In genomic region chr1:204528241-204528640, GRCh38 we compare ENCODE assay signal across 14 cellular contexts. TPM values are rescaled to one million over a fixed set of nuclear protein-coding genes. Genes with fewer than 3 reads are reported as not detected.
DNase-seq lines count a peak whose midpoint lies in the region; ATAC-seq, FAIRE-seq and TF ChIP-seq lines count a peak whose summit lies in the region.
"Had no signal": no experiment of that assay in that cellular context is flagged by ENCODE, and none has a peak within 500 bp of the region (broad histone marks: within the 10 kb centered on the region; RNA-seq: fewer than 3 reads in every experiment).

No MANE protein-coding gene starts in this region.

- FAIRE-seq in HepG2 (lab: Jason Lieb, UNC), result no peak
- FAIRE-seq in GM12878 (lab: Jason Lieb, UNC), result no peak

- H3K9me3 ChIP-seq in HepG2 (ENCODE audit: low read length) (no peaks in the 10 kb centered on the region), right lobe of liver (no peaks in the 10 kb centered on the region), GM12878 (replicated peaks; ENCODE audit: control insufficient read depth, insufficient read depth, low read length) (peaks cover 7% of the 10 kb centered on the region), neutrophil (no peaks in the 10 kb centered on the region)

- TF ChIP-seq RAD21 in HepG2 (CRISPR knock-in tag; IDR thresholded peaks at IDR 0.05) (no peak), GM12878 (IDR thresholded peaks at IDR 0.05; ENCODE audit: insufficient read depth, low read depth, low read length) (no peak)

- H3K4me3 ChIP-seq in HepG2 (replicated peaks in 1 of 3; ENCODE audit: insufficient read depth in 1 of 3, low read depth in 2 of 3, low read length in 3 of 3), result no peak overlapping the region
- no peak overlapping the region for H3K4me3 ChIP-seq in right lobe of liver
- no peak overlapping the region for H3K4me3 ChIP-seq in GM12878
- no peak overlapping the region for H3K4me3 ChIP-seq in neutrophil (ENCODE audit: low read depth in 1 of 2, low read length in 1 of 2)

- H3K79me2 ChIP-seq in HepG2 (ENCODE audit: insufficient read depth, low read length) (peaks cover 16% of the 10 kb centered on the region), GM12878 (ENCODE audit: control insufficient read depth, insufficient read depth, low read length) (peaks cover 17% of the 10 kb centered on the region)

- ATAC-seq in HepG2 (no peak; the same call in 2 of the 3 replicates), right lobe of liver (no peak), GM12878 (no peak), HG03342 (IDR thresholded peaks at IDR 0.05; ENCODE audit: unreplicated experiment) (no peak)

- no peak for TF ChIP-seq CTCF in HepG2 (CRISPR knock-in tag; IDR thresholded peaks at IDR 0.05)
- TF ChIP-seq CTCF in right lobe of liver (IDR thresholded peaks at IDR 0.05), result no peak
- no peak for TF ChIP-seq CTCF in GM12878 (IDR thresholded peaks at IDR 0.05 in 2 of 3, conservative IDR thresholded peaks at IDR 0.05 in 1 of 3; ENCODE audit: control insufficient read depth in 2 of 3, extremely low read depth in 1 of 3, insufficient read depth in 1 of 3, low read depth in 3 of 3, low read length in 3 of 3)
- TF ChIP-seq CTCF in neutrophil (IDR thresholded peaks at IDR 0.05), result no peak

- H3K4me1 ChIP-seq in HepG2 (ENCODE audit: insufficient read depth, low read length), result peaks cover 18% of the 10 kb centered on the region
- H3K4me1 ChIP-seq in right lobe of liver, result no peaks in the 10 kb centered on the region
- peaks cover 37% of the 10 kb centered on the region for H3K4me1 ChIP-seq in GM12878 (ENCODE audit: control insufficient read depth, insufficient read depth, low read length)
- H3K4me1 ChIP-seq in neutrophil (ENCODE audit: control insufficient read depth in 1 of 2, insufficient read depth in 1 of 2, low read depth in 1 of 2, low read length in 1 of 2), result peaks cover 10 to 14% of the 10 kb centered on the region in 2 experiments

- H3K36me3 ChIP-seq in HepG2 (replicated peaks in 1 of 2; ENCODE audit: control insufficient read depth in 1 of 2, insufficient read depth in 2 of 2, low read length in 2 of 2), result peaks cover 22 to 77% of the 10 kb centered on the region in 2 experiments
- H3K36me3 ChIP-seq in right lobe of liver, result peaks cover 0 to 79% (median 27%) of the 10 kb centered on the region in 4 donors
- peaks cover 19 to 30% of the 10 kb centered on the region in 2 experiments for H3K36me3 ChIP-seq in GM12878 (ENCODE audit: control insufficient read depth in 2 of 2, insufficient read depth in 2 of 2, low read length in 1 of 2)
- H3K36me3 ChIP-seq in neutrophil, result peaks cover 76% of the 10 kb centered on the region

- H3K27ac ChIP-seq in HepG2 (ENCODE audit: extremely low read length, insufficient read depth, low read length), result no peak overlapping the region
- H3K27ac ChIP-seq in right lobe of liver, result no peak overlapping the region
- no peak overlapping the region for H3K27ac ChIP-seq in GM12878 (ENCODE audit: control insufficient read depth, insufficient read depth)
- peak overlapping the region; percentile 8 for H3K27ac ChIP-seq in neutrophil

- H3K4me2 ChIP-seq in HepG2 (ENCODE audit: low read depth, low read length), result no peak overlapping the region
- no peak overlapping the region for H3K4me2 ChIP-seq in GM12878 (ENCODE audit: control insufficient read depth, insufficient read depth)

- RAD21 ChIA-PET in GM12878 (lab: Charles Lee; ENCODE audit: unreplicated experiment), result interaction anchor here (0.6 to 1.8 kb wide), 3 partner anchors 12 to 13 kb away, joined by 3 to 5 read pairs (median 5); partner anchors contain the start of gene MDM4

- no peak overlapping the region for H3K9ac ChIP-seq in HepG2 (ENCODE audit: insufficient read depth, low read depth, low read length)
- no peak overlapping the region for H3K9ac ChIP-seq in GM12878 (ENCODE audit: control insufficient read depth, insufficient read depth, low read length)

- WGBS in HepG2 (ENCODE audit: low lambda C conversion rate), result 100% methylated on average over 1 of the region's 5 CpGs
- WGBS in right lobe of liver (ENCODE audit: insufficient coverage, low coverage, low lambda C conversion rate, missing lambda C conversion rate), result 100% methylated on average over 1 of the region's 5 CpGs
- WGBS in GM12878 (ENCODE audit: insufficient coverage, insufficient replicate concordance, low lambda C conversion rate, missing lambda C conversion rate), result 90% methylated on average over 5 of the region's 5 CpGs

- intact Hi-C loops in HepG2 (cut with micrococcal nuclease; ENCODE audit: unreplicated experiment) (no loop called here), right lobe of liver (cut with DNase I) (no loop called here), GM12878 (cut with micrococcal nuclease; ENCODE audit: unreplicated experiment) (no loop called here)

- H2AFZ ChIP-seq in HepG2 (ENCODE audit: low read length), result no peak overlapping the region
- H2AFZ ChIP-seq in GM12878 (ENCODE audit: control insufficient read depth, low read depth, low read length), result no peak overlapping the region

- H3K27me3 ChIP-seq in HepG2 (ENCODE audit: control insufficient read depth in 1 of 2, insufficient read depth in 2 of 2, low read length in 2 of 2) (no peaks in the 10 kb centered on the region), right lobe of liver (no peaks in the 10 kb centered on the region), GM12878 (replicated peaks in 1 of 2; ENCODE audit: control insufficient read depth in 2 of 2, insufficient read depth in 2 of 2, low read length in 1 of 2) (no peaks in the 10 kb centered on the region), neutrophil (no peaks in the 10 kb centered on the region)

- BruUV-seq in HepG2 (replicated peaks; lab: Mats Ljungman, UMichigan) (TSS peak; percentile 14), GM12878 (replicated peaks; lab: Mats Ljungman, UMichigan) (no TSS peak)

- POLR2A ChIA-PET in HepG2 (lab: Yijun Ruan, JAX) (interaction anchor here (1.1 to 1.8 kb wide), 2 partner anchors 10 to 12 kb away, joined by 3 to 7 read pairs; partner anchors contain the start of gene MDM4), GM12878 (lab: Charles Lee) (interaction anchor here (0.6 to 0.8 kb wide), 4 partner anchors 23 to 674 kb away, joined by 3 to 4 read pairs (median 4); no protein-coding TSS in a partner anchor)

- SMC1A ChIA-PET in GM12878 (lab: Charles Lee; ENCODE audit: uncharacterized antibody, unreplicated experiment), result interaction anchor here (1.2 to 5.5 kb wide), 5 partner anchors 12 to 37 kb away, joined by 3 to 42 read pairs (median 5); partner anchors contain the start of gene MDM4

- in situ Hi-C loops in HepG2 (cut with HindIII; ENCODE audit: extremely low pct_ligation_motif_present, low pct_unique_long_range_greater_than_20kb), result no loop called here
- in situ Hi-C loops in GM12878 (cut with MboI), result no loop called here

- H4K20me1 ChIP-seq in HepG2 (ENCODE audit: insufficient read depth, low read length) (peaks cover 10% of the 10 kb centered on the region), GM12878 (ENCODE audit: control insufficient read depth, insufficient read depth) (no peaks in the 10 kb centered on the region)

- TF ChIP-seq POLR2A in HepG2 (IDR thresholded peaks at IDR 0.05; ENCODE audit: insufficient read depth in 1 of 2, low read depth in 2 of 2, low read length in 2 of 2) (no peak), right lobe of liver (IDR thresholded peaks at IDR 0.05) (no peak), GM12878 (IDR thresholded peaks at IDR 0.05; ENCODE audit: low read depth, low read length) (peak; percentile 13; the same call in 1 of the 2 replicates)

- TF ChIP-seq EP300 in HepG2 (IDR thresholded peaks at IDR 0.05; ENCODE audit: low read depth in 2 of 2, low read length in 2 of 2) (no peak), HepG2 (CRISPR knock-in tag; IDR thresholded peaks at IDR 0.05; ENCODE audit: borderline replicate concordance) (no peak), GM12878 (IDR thresholded peaks at IDR 0.05; ENCODE audit: borderline replicate concordance in 1 of 2, control insufficient read depth in 1 of 2, low read depth in 2 of 2, low read length in 2 of 2) (no peak)

- CTCF ChIA-PET in HepG2 (lab: Yijun Ruan, JAX; ENCODE audit: low intra/inter-chr PET ratio, low total read pairs) (no interaction called here), GM12878 (lab: Yijun Ruan, JAX) (interaction anchor here (1.4 to 2.9 kb wide), 4 partner anchors 11 to 279 kb away, joined by 3 to 12 read pairs (median 6); no protein-coding TSS in a partner anchor)

- DNase-seq in HepG2 (ENCODE audit: low spot score) (no peak), right lobe of liver (no peak), GM12878 (ENCODE audit: low read depth, low spot score) (no peak), cortex of kidney (lab: John Stamatoyannopoulos, UW) (no peak), NCI-H146 (lab: John Stamatoyannopoulos, UW) (no peak)
- DNase-seq: H7, Karpas-422, MM.1S, NCI-H1092 treated with DMSO at 0.1 percent for 48 hours, NCI-H1694, NCI-H2227 treated with DMSO at 0.1 percent for 48 hours, NCI-H524 treated with DMSO at 0.1 percent for 48 hours had no signal

RNA-seq across cellular contexts. Expression of gene MDM4, which starts 12.0 kb away (rescaled TPM):
- total RNA-seq in HepG2 (2016; rRNA removed; fragmentation: Illumina TruSeq; extraction: Trizol) (13.8 and 19.0 TPM in 2 replicates), right lobe of liver (10 to 100 TPM; 21.0 to 37.6 (median 25.3) TPM), GM12878 (2014; rRNA removed) (36.8 and 43.9 TPM in 2 replicates), GM12878 (2014; rRNA removed; fragmentation: Illumina TruSeq; extraction: Trizol) (36.1 and 37.8 TPM in 2 replicates), GM12878 (2021) (54.5 and 64.5 TPM in 2 replicates)
- total RNA-seq in HepG2 (2016; cell fraction: cytosol; rRNA removed; fragmentation: Illumina TruSeq; extraction: Trizol; ENCODE audit: low read depth), result 5.8 and 7.8 TPM in 2 replicates
- total RNA-seq in HepG2 (2016; cell fraction: insoluble cytoplasmic fraction; rRNA removed; fragmentation: Illumina TruSeq; extraction: Trizol), result 14.6 and 17.8 TPM in 2 replicates
- total RNA-seq in HepG2 (2016; cell fraction: membrane; rRNA removed; fragmentation: Illumina TruSeq; extraction: Trizol), result 7.2 and 11.4 TPM in 2 replicates
- 54.0 and 56.5 TPM in 2 replicates for total RNA-seq in HepG2 (2016; cell fraction: nucleus; rRNA removed; fragmentation: Illumina TruSeq; extraction: Trizol)
- polyA plus RNA-seq in HepG2 (2011; rRNA removed) (14.9 TPM in 2 replicates), GM12878 (2011; rRNA removed) (74.4 and 108 TPM in 2 replicates), GM12878 (2014; fragmentation: Illumina TruSeq; extraction: Trizol) (12.4 and 13.7 TPM in 2 replicates), GM12878 (2014; fragmentation: Nextera tagmentation; extraction: Ambion mirVana) (10 to 100 TPM in 1 of 2 experiments, 1 to 10 TPM in 1; 2.5 to 11.5 TPM), GM12878 (2014; rRNA removed) (20.5 and 20.6 TPM in 2 replicates), GM12878 (2016; fragmentation: Nextera tagmentation; extraction: Ambion mirVana) (10 to 100 TPM; 22.3 to 23.2 TPM)
- polyA plus RNA-seq in HepG2 (2011; cell fraction: cytosol; rRNA removed), result 2.4 and 3.7 TPM in 2 replicates
- polyA plus RNA-seq in HepG2 (2011; cell fraction: nucleus; rRNA removed), result 26.3 and 36.2 TPM in 2 replicates
- 5.9 and 7.4 TPM in 2 replicates for polyA plus RNA-seq in HepG2 (2012)
- polyA plus RNA-seq in HepG2 (2016; cell fraction: cytosol; fragmentation: Illumina TruSeq; extraction: Trizol; ENCODE audit: low read depth), result 0.97 and 1.5 TPM in 2 replicates
- polyA plus RNA-seq in HepG2 (2016; cell fraction: insoluble cytoplasmic fraction; fragmentation: Illumina TruSeq; extraction: Trizol; ENCODE audit: low read depth), result 3.4 TPM in 2 replicates
- 3.3 and 3.8 TPM in 2 replicates for polyA plus RNA-seq in HepG2 (2016; cell fraction: membrane; fragmentation: Illumina TruSeq; extraction: Trizol; ENCODE audit: low read depth)
- polyA plus RNA-seq in HepG2 (2016; cell fraction: nucleus; fragmentation: Illumina TruSeq; extraction: Trizol; ENCODE audit: insufficient read depth, low read depth), result 42.4 and 45.8 TPM in 2 replicates
- polyA minus RNA-seq in HepG2 (2011; rRNA and poly(A)+ RNA removed; ENCODE audit: low replicate concordance), result 38.9 and 56.7 TPM in 2 replicates
- 8.7 and 10.2 TPM in 2 replicates for polyA minus RNA-seq in HepG2 (2011; cell fraction: cytosol; rRNA and poly(A)+ RNA removed)
- 130 and 161 TPM in 2 replicates for polyA minus RNA-seq in HepG2 (2011; cell fraction: nucleus; rRNA and poly(A)+ RNA removed)
- total RNA-seq in GM12878 (2013; cell fraction: nucleolus; rRNA removed), result 590 and 594 TPM in 2 replicates
- 12.2 TPM for polyA plus RNA-seq in GM12878 (2011; ENCODE audit: low read depth)
- polyA plus RNA-seq in GM12878 (2011; cell fraction: cytosol; rRNA removed), result 22.1 and 23.4 TPM in 2 replicates
- 82.8 and 85.3 TPM in 2 replicates for polyA plus RNA-seq in GM12878 (2011; cell fraction: nucleus; rRNA removed)
- 17.2 and 22.3 TPM in 2 replicates for polyA plus RNA-seq in GM12878 (2012)
- polyA minus RNA-seq in GM12878 (2011; rRNA and poly(A)+ RNA removed), result 148 and 214 TPM in 2 replicates
- 33.7 and 38.1 TPM in 2 replicates for polyA minus RNA-seq in GM12878 (2011; cell fraction: cytosol; rRNA and poly(A)+ RNA removed)
- polyA minus RNA-seq in GM12878 (2011; cell fraction: nucleus; rRNA and poly(A)+ RNA removed), result 161 and 227 TPM in 2 replicates

RNA-seq across cellular contexts. Expression of gene PIK3C2B, which starts 33.6 kb away (rescaled TPM):
- total RNA-seq in HepG2 (2016; rRNA removed; fragmentation: Illumina TruSeq; extraction: Trizol), result 2.7 and 3.4 TPM in 2 replicates
- 0.79 and 0.91 TPM in 2 replicates for total RNA-seq in HepG2 (2016; cell fraction: cytosol; rRNA removed; fragmentation: Illumina TruSeq; extraction: Trizol; ENCODE audit: low read depth)
- total RNA-seq in HepG2 (2016; cell fraction: insoluble cytoplasmic fraction; rRNA removed; fragmentation: Illumina TruSeq; extraction: Trizol), result 3.2 and 3.6 TPM in 2 replicates
- total RNA-seq in HepG2 (2016; cell fraction: membrane; rRNA removed; fragmentation: Illumina TruSeq; extraction: Trizol), result 2.0 TPM in 2 replicates
- total RNA-seq in HepG2 (2016; cell fraction: nucleus; rRNA removed; fragmentation: Illumina TruSeq; extraction: Trizol), result 4.9 and 5.9 TPM in 2 replicates
- 4.2 and 4.5 TPM in 2 replicates for polyA plus RNA-seq in HepG2 (2011; rRNA removed)
- 1.8 TPM in 2 replicates for polyA plus RNA-seq in HepG2 (2011; cell fraction: cytosol; rRNA removed)
- polyA plus RNA-seq in HepG2 (2011; cell fraction: nucleus; rRNA removed), result 4.8 and 8.7 TPM in 2 replicates
- 1.1 and 1.6 TPM in 2 replicates for polyA plus RNA-seq in HepG2 (2012)
- polyA plus RNA-seq in HepG2 (2016; cell fraction: cytosol; fragmentation: Illumina TruSeq; extraction: Trizol; ENCODE audit: low read depth), result 0.19 and 0.27 TPM in 2 replicates
- polyA plus RNA-seq in HepG2 (2016; cell fraction: insoluble cytoplasmic fraction; fragmentation: Illumina TruSeq; extraction: Trizol; ENCODE audit: low read depth), result 1.8 and 2.2 TPM in 2 replicates
- polyA plus RNA-seq in HepG2 (2016; cell fraction: membrane; fragmentation: Illumina TruSeq; extraction: Trizol; ENCODE audit: low read depth), result 0.45 and 0.54 TPM in 2 replicates
- polyA plus RNA-seq in HepG2 (2016; cell fraction: nucleus; fragmentation: Illumina TruSeq; extraction: Trizol; ENCODE audit: insufficient read depth, low read depth), result 7.4 and 7.8 TPM in 2 replicates
- 19.9 and 128 TPM in 2 replicates for polyA minus RNA-seq in HepG2 (2011; rRNA and poly(A)+ RNA removed; ENCODE audit: low replicate concordance)
- polyA minus RNA-seq in HepG2 (2011; cell fraction: cytosol; rRNA and poly(A)+ RNA removed), result 5.5 TPM in 2 replicates
- polyA minus RNA-seq in HepG2 (2011; cell fraction: nucleus; rRNA and poly(A)+ RNA removed), result 6.0 and 9.4 TPM in 2 replicates
- 10 to 100 TPM in 3 of 6 experiments, 1 to 10 TPM in 3; 7.6 to 18.5 (median 10.1) TPM for total RNA-seq in right lobe of liver
- 98.5 and 110 TPM in 2 replicates for total RNA-seq in GM12878 (2013; cell fraction: nucleolus; rRNA removed)
- 13.9 and 16.3 TPM in 2 replicates for total RNA-seq in GM12878 (2014; rRNA removed)
- total RNA-seq in GM12878 (2014; rRNA removed; fragmentation: Illumina TruSeq; extraction: Trizol), result 8.5 and 9.2 TPM in 2 replicates
- 33.5 and 38.1 TPM in 2 replicates for total RNA-seq in GM12878 (2021)
- 8.3 TPM for polyA plus RNA-seq in GM12878 (2011; ENCODE audit: low read depth)
- 15.9 and 33.9 TPM in 2 replicates for polyA plus RNA-seq in GM12878 (2011; rRNA removed)
- polyA plus RNA-seq in GM12878 (2011; cell fraction: cytosol; rRNA removed), result 33.1 and 36.7 TPM in 2 replicates
- 55.9 and 60.7 TPM in 2 replicates for polyA plus RNA-seq in GM12878 (2011; cell fraction: nucleus; rRNA removed)
- polyA plus RNA-seq in GM12878 (2012), result 10.1 and 10.7 TPM in 2 replicates
- 10.2 and 14.4 TPM in 2 replicates for polyA plus RNA-seq in GM12878 (2014; fragmentation: Illumina TruSeq; extraction: Trizol)
- polyA plus RNA-seq in GM12878 (2014; fragmentation: Nextera tagmentation; extraction: Ambion mirVana), result 1 to 10 TPM; 2.2 to 5.0 TPM
- polyA plus RNA-seq in GM12878 (2014; rRNA removed), result 23.8 and 28.2 TPM in 2 replicates
- 1 to 10 TPM; 6.0 to 8.2 TPM for polyA plus RNA-seq in GM12878 (2016; fragmentation: Nextera tagmentation; extraction: Ambion mirVana)
- 69.9 and 86.4 TPM in 2 replicates for polyA minus RNA-seq in GM12878 (2011; rRNA and poly(A)+ RNA removed)
- polyA minus RNA-seq in GM12878 (2011; cell fraction: cytosol; rRNA and poly(A)+ RNA removed), result 37.2 and 39.0 TPM in 2 replicates
- 38.8 and 80.3 TPM in 2 replicates for polyA minus RNA-seq in GM12878 (2011; cell fraction: nucleus; rRNA and poly(A)+ RNA removed)

Comparison
In these comparisons a context has a peak if more than half of its experiments do, and no peak if none do; other contexts are left out.
1. Of the 75 proteins assayed by ChIP-seq in both HepG2 and GM12878: peak only in HepG2: none; only in GM12878: POLR2A; in both: none; in neither: 74.